ENCODE assay signal across 19 cellular contexts in genomic region chr9:87223397-87224246, GRCh38.
DNase-seq lines count a peak whose midpoint lies in the region; ATAC-seq and TF ChIP-seq lines count a peak whose summit lies in the region.
"Had no signal": no experiment of that assay in that cellular context is flagged by ENCODE, and none has a peak within 500 bp of the region (broad histone marks: within the 10 kb centered on the region; RNA-seq: fewer than 3 reads in every experiment).

No MANE protein-coding gene starts in this region.

- no peak overlapping the region for H3K27ac Mint-ChIP-seq in activated T-cell treated with anti-CD3 and anti-CD28 coated beads, Interleukin-2, amount 50 U/mL, for 72 hours

- TF ChIP-seq CTCF in fibroblast of mammary gland (conservative IDR thresholded peaks at IDR 0.05; ENCODE audit: control insufficient read depth, insufficient read depth, low read depth, low read length) (no peak), suprapubic skin (IDR thresholded peaks at IDR 0.05) (no peak)

- H4K8ac ChIP-seq in trophoblast cell (ENCODE audit: low read depth, low read length): no peak overlapping the region

- H3K4me1 ChIP-seq in trophoblast cell (ENCODE audit: control insufficient read depth in 1 of 2, insufficient read depth in 2 of 2, low read length in 2 of 2): peaks cover 0 to 3% of the 10 kb centered on the region in 2 experiments
- no peaks in the 10 kb centered on the region for H3K4me1 ChIP-seq in suprapubic skin
- H3K4me1 ChIP-seq: BLaER1, parathyroid adenoma had no signal

- no peaks in the 10 kb centered on the region for H3K4me1 Mint-ChIP-seq in activated T-cell treated with anti-CD3 and anti-CD28 coated beads, Interleukin-2, amount 50 U/mL, for 72 hours (ENCODE audit: low read depth)

- H3K9me3 Mint-ChIP-seq in activated T-cell treated with anti-CD3 and anti-CD28 coated beads, Interleukin-2, amount 50 U/mL, for 72 hours: no peaks in the 10 kb centered on the region

- H3K4me2 ChIP-seq in trophoblast cell (ENCODE audit: low read length): no peak overlapping the region
- H3K4me2 ChIP-seq: BLaER1 had no signal

- H3K27me3 Mint-ChIP-seq in activated T-cell treated with anti-CD3 and anti-CD28 coated beads, Interleukin-2, amount 50 U/mL, for 72 hours (ENCODE audit: low read depth): peaks cover 9% of the 10 kb centered on the region

- H2BK12ac ChIP-seq in trophoblast cell (ENCODE audit: low read length): no peak overlapping the region

- H2BK120ac ChIP-seq in trophoblast cell (ENCODE audit: insufficient read depth, low read length, poor library complexity): no peak overlapping the region

- no peak overlapping the region for H3K14ac ChIP-seq in trophoblast cell (ENCODE audit: low read length)

- no peak overlapping the region for H4K12ac ChIP-seq in trophoblast cell (ENCODE audit: low read depth, low read length)

- H3K9ac ChIP-seq in trophoblast cell (ENCODE audit: low read length): peak overlapping the region; percentile 7
- H3K9ac ChIP-seq: BLaER1, parathyroid adenoma had no signal

- no peak overlapping the region for H3K27ac ChIP-seq in trophoblast cell (ENCODE audit: low read depth, low read length)
- H3K27ac ChIP-seq in suprapubic skin: no peak overlapping the region
- H3K27ac ChIP-seq: BLaER1, parathyroid adenoma, tibial artery had no signal

- no peak overlapping the region for H2AK5ac ChIP-seq in trophoblast cell (ENCODE audit: low read length)

- no CpG with 5 or more reads among the region's 10 CpGs for WGBS in trophoblast cell (ENCODE audit: extremely low coverage, insufficient coverage, insufficient read length)
- 82% methylated on average over 10 of the region's 10 CpGs for WGBS in suprapubic skin

- TF ChIP-seq EP300 in suprapubic skin (IDR thresholded peaks at IDR 0.05): no peak

- no peaks in the 10 kb centered on the region for H3K79me1 ChIP-seq in trophoblast cell (ENCODE audit: low read length)

- H3K9me3 ChIP-seq in trophoblast cell (ENCODE audit: insufficient read depth, low read depth, low read length) (no peaks in the 10 kb centered on the region), suprapubic skin (no peaks in the 10 kb centered on the region)
- H3K9me3 ChIP-seq: BLaER1, tibial artery had no signal

- H3K4me3 Mint-ChIP-seq in activated T-cell treated with anti-CD3 and anti-CD28 coated beads, Interleukin-2, amount 50 U/mL, for 72 hours: no peak overlapping the region

- no peaks in the 10 kb centered on the region for H3K79me2 ChIP-seq in trophoblast cell (ENCODE audit: control insufficient read depth, insufficient read depth, low read length, poor library complexity)
- H3K79me2 ChIP-seq: parathyroid adenoma had no signal

- H3K18ac ChIP-seq in trophoblast cell (ENCODE audit: low read length): no peak overlapping the region

- DNase-seq in GM04503 (ENCODE audit: low read depth) (peak; percentile 49), OCI-M1 (lab: John Stamatoyannopoulos, UW) (peak; percentile 8), fibroblast of mammary gland (ENCODE audit: low read depth) (peak; percentile 38), trophoblast cell (peak; percentile 35 to 71), suprapubic skin (ENCODE audit: low spot score in 2 of 2) (no peak), ecto neural progenitor cell (ENCODE audit: low spot score) (no peak)
- no peak for DNase-seq in activated T-cell treated with anti-CD3 and anti-CD28 coated beads, Interleukin-2, amount 50 U/mL, for 72 hours
- DNase-seq: activated CD4-positive, alpha-beta T cell treated with anti-CD3 and anti-CD28 coated beads for 4 hours; cortex of kidney; DMS79; midbrain; NCI-H1048; NCI-H446; T-helper 2 cell; tibial artery had no signal

- H2AFZ ChIP-seq in trophoblast cell (ENCODE audit: insufficient read depth, low read length, poor library complexity): no peak overlapping the region
- H2AFZ ChIP-seq: parathyroid adenoma had no signal

- no peak for ATAC-seq in GM19035 (IDR thresholded peaks at IDR 0.05; ENCODE audit: unreplicated experiment)
- no peak for ATAC-seq in activated T-cell treated with anti-CD3 and anti-CD28 coated beads, Interleukin-2, amount 50 U/mL, for 72 hours (replicated peaks in 1 of 2)
- ATAC-seq: Panc1 had no signal

- no peak for TF ChIP-seq POLR2A in suprapubic skin (IDR thresholded peaks at IDR 0.05)

- no peak overlapping the region for H3K4me3 ChIP-seq in fibroblast of mammary gland (ENCODE audit: control insufficient read depth, low read depth, low read length)
- no peak overlapping the region for H3K4me3 ChIP-seq in trophoblast cell (ENCODE audit: low read depth, low read length)
- no peak overlapping the region for H3K4me3 ChIP-seq in suprapubic skin
- H3K4me3 ChIP-seq: BLaER1, tibial artery had no signal

- no peak overlapping the region for H2BK5ac ChIP-seq in trophoblast cell (ENCODE audit: low read depth, low read length, poor library complexity)

- H3K23ac ChIP-seq in trophoblast cell (ENCODE audit: low read length): no peak overlapping the region

- H3K36me3 Mint-ChIP-seq in activated T-cell treated with anti-CD3 and anti-CD28 coated beads, Interleukin-2, amount 50 U/mL, for 72 hours (ENCODE audit: insufficient read depth in 2 of 2): no peaks in the 10 kb centered on the region

- H3K4ac ChIP-seq in trophoblast cell (ENCODE audit: low read depth, low read length): no peak overlapping the region

- no peaks in the 10 kb centered on the region for H3K27me3 ChIP-seq in trophoblast cell (ENCODE audit: insufficient read depth, low read length)
- H3K27me3 ChIP-seq in suprapubic skin: no peaks in the 10 kb centered on the region
- H3K27me3 ChIP-seq: BLaER1, tibial artery had no signal

- no peak overlapping the region for H4K91ac ChIP-seq in trophoblast cell (ENCODE audit: low read depth, low read length)

- H3K36me3 ChIP-seq in trophoblast cell (ENCODE audit: control insufficient read depth in 1 of 2, insufficient read depth in 2 of 2, low read length in 2 of 2) (no peaks in the 10 kb centered on the region), suprapubic skin (no peaks in the 10 kb centered on the region)
- H3K36me3 ChIP-seq: BLaER1, tibial artery had no signal

Comparison
In these comparisons a context has a peak if more than half of its experiments do, and no peak if none do; other contexts are left out.
1. DNase-seq: peak in GM04503 (single experiment), OCI-M1 (single experiment), fibroblast of mammary gland (single experiment) and trophoblast cell (2 of 2); none in suprapubic skin (0 of 2), ecto neural progenitor cell (single experiment) and activated T-cell treated with anti-CD3 and anti-CD28 coated beads, Interleukin-2, amount 50 U/mL, for 72 hours (0 of 2).